ENCODE assay signal across 8 cellular contexts in the genomic region with DNA sequence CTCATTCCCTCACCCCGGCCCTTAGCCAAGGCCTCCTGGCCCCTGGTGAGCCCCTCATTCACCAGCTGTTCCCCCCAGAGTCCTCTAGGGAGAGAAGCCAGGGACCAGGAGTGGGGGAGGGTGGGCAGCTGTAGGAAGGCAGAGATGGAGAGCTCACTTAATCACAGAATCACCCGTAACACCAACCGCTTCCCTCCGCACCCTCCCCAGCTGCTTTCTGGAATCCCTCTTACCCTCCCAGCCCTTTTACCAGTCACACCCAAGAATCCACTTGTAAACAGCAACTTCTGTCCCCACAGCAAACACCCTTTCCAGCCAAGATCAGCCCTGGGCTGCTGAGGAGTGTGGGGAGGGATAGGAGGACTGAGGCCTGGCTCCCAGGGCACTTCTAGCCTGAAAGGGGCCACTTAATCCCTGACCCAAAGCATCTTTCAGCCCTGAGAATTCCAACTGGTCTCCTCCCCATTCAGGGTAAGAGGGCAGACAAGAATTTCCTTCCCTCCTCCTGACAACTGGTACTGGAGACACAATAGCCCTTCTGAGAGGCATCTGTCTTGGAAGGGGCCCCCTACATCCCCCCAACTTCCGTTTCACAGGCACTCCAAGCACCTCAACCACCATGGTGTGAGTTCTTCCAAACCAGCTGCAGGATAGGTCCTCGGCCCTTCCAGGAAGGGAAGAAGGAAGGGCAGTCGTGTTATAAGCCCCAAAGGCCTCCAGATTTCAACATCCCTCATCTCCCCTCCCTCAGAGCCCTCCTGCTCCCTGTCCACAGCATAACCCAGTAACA. TPM values are rescaled to one million over a fixed set of nuclear protein-coding genes. Genes with fewer than 3 reads are reported as not detected.
DNase-seq lines count a peak whose midpoint lies in the region; ATAC-seq and TF ChIP-seq lines count a peak whose summit lies in the region.
"Had no signal": no experiment of that assay in that cellular context is flagged by ENCODE, and none has a peak within 500 bp of the region (broad histone marks: within the 10 kb centered on the region; RNA-seq: fewer than 3 reads in every experiment).

No MANE protein-coding gene starts in this region.

- H3K18ac ChIP-seq in neuronal stem cell (ENCODE audit: low read length), result peak overlapping the region; percentile 100

- peak; percentile 66 to 69 for DNase-seq in SJSA1 (ENCODE audit: low read depth in 1 of 2, low spot score in 2 of 2)
- peak; percentile 67 for DNase-seq in fibroblast of villous mesenchyme (ENCODE audit: low read depth)
- DNase-seq in neuronal stem cell (ENCODE audit: low spot score), result peak; percentile 54
- DNase-seq in upper lobe of right lung, result no peak
- DNase-seq in NCI-H187 treated with DMSO at 0.1 percent for 48 hours (lab: John Stamatoyannopoulos, UW), result no peak
- DNase-seq: NCI-H1694 had no signal

- peak overlapping the region; percentile 88 for H4K8ac ChIP-seq in neuronal stem cell (ENCODE audit: low read depth, low read length)

- H2BK15ac ChIP-seq in neuronal stem cell (ENCODE audit: low read length), result peak overlapping the region; percentile 97

- peak overlapping the region; percentile 76 for H3K4ac ChIP-seq in neuronal stem cell (ENCODE audit: low read length)

- H3K4me3 ChIP-seq in SJSA1 (no peak overlapping the region), fibroblast of villous mesenchyme (ENCODE audit: low read depth, low read length) (no peak overlapping the region), neuronal stem cell (ENCODE audit: low read length in 2 of 2) (peak overlapping the region in 1 of 2 donors; percentile 35), upper lobe of right lung (no peak overlapping the region)

- H2BK5ac ChIP-seq in neuronal stem cell (ENCODE audit: low read length), result peak overlapping the region; percentile 91

- WGBS in neuronal stem cell (ENCODE audit: extremely low coverage in 2 of 2, insufficient read length in 2 of 2, insufficient replicate concordance in 1 of 2), 2 donors, result no CpG with 5 or more reads among the region's 7 CpGs

- H2AK5ac ChIP-seq in neuronal stem cell (ENCODE audit: low read depth, low read length), result peak overlapping the region; percentile 99

- H3K4me2 ChIP-seq in neuronal stem cell (ENCODE audit: insufficient read depth, low read length, poor library complexity, severe bottlenecking), result peak overlapping the region; percentile 53

- H3K9ac ChIP-seq in neuronal stem cell (ENCODE audit: low read depth, low read length, poor library complexity), result peak overlapping the region; percentile 64

- peaks cover 5% of the 10 kb centered on the region for H3K79me1 ChIP-seq in neuronal stem cell (ENCODE audit: low read depth, low read length)

- H2BK120ac ChIP-seq in neuronal stem cell (ENCODE audit: low read depth, low read length), result peak overlapping the region; percentile 83

- H3K23ac ChIP-seq in neuronal stem cell (ENCODE audit: low read depth, low read length, poor library complexity), result no peak overlapping the region

- peak overlapping the region; percentile 64 for H2BK12ac ChIP-seq in neuronal stem cell (ENCODE audit: low read length)

- peaks cover 63% of the 10 kb centered on the region for H3K4me1 ChIP-seq in SJSA1 (replicated peaks)
- H3K4me1 ChIP-seq in neuronal stem cell (ENCODE audit: control insufficient read depth in 2 of 2, insufficient read depth in 1 of 2, low read depth in 1 of 2, low read length in 2 of 2), result peaks cover 35 to 36% of the 10 kb centered on the region in 2 donors
- H3K4me1 ChIP-seq in upper lobe of right lung, result peaks cover 23% of the 10 kb centered on the region

- ATAC-seq in upper lobe of right lung (peak; percentile 90), GM19035 (IDR thresholded peaks at IDR 0.05; ENCODE audit: unreplicated experiment) (no peak), HG03045 (IDR thresholded peaks at IDR 0.05; ENCODE audit: unreplicated experiment) (no peak)

- H3K9me3 ChIP-seq in SJSA1 (replicated peaks) (no peaks in the 10 kb centered on the region), neuronal stem cell (replicated peaks in 1 of 2; ENCODE audit: control insufficient read depth in 2 of 2, insufficient read depth in 1 of 2, low read depth in 1 of 2, low read length in 2 of 2) (no peaks in the 10 kb centered on the region), upper lobe of right lung (no peaks in the 10 kb centered on the region)

- H2AFZ ChIP-seq in neuronal stem cell (ENCODE audit: low read length), result peak overlapping the region; percentile 76

- no peaks in the 10 kb centered on the region for H3K27me3 ChIP-seq in SJSA1 (replicated peaks)
- no peaks in the 10 kb centered on the region for H3K27me3 ChIP-seq in neuronal stem cell (ENCODE audit: control insufficient read depth in 3 of 3, insufficient read depth in 3 of 3, low read depth in 1 of 3, low read length in 3 of 3)
- no peaks in the 10 kb centered on the region for H3K27me3 ChIP-seq in upper lobe of right lung

- H3K27ac ChIP-seq in SJSA1 (peak overlapping the region; percentile 88), neuronal stem cell (replicated peaks; ENCODE audit: low read length) (peak overlapping the region; percentile 96), upper lobe of right lung (peak overlapping the region; percentile 81)

- peak overlapping the region; percentile 60 for H4K91ac ChIP-seq in neuronal stem cell (ENCODE audit: low read depth, low read length, poor library complexity)

- H3K14ac ChIP-seq in neuronal stem cell (ENCODE audit: low read length), result peak overlapping the region; percentile 59

- intact Hi-C loops in upper lobe of right lung (cut with DNase I), result no loop called here

- H3K36me3 ChIP-seq in SJSA1, result peaks cover 74% of the 10 kb centered on the region
- H3K36me3 ChIP-seq in neuronal stem cell (replicated peaks in 1 of 2; ENCODE audit: control insufficient read depth in 2 of 2, insufficient read depth in 2 of 2, low read length in 2 of 2), result peaks cover 4 to 33% of the 10 kb centered on the region in 2 donors
- H3K36me3 ChIP-seq in upper lobe of right lung, result peaks cover 14% of the 10 kb centered on the region

- TF ChIP-seq CTCF in fibroblast of villous mesenchyme (IDR thresholded peaks at IDR 0.05; ENCODE audit: insufficient read depth, low read depth, low read length) (no peak), upper lobe of right lung (IDR thresholded peaks at IDR 0.05) (no peak)

RNA-seq across cellular contexts. Expression of gene NCKAP5L, which starts 18.6 kb away (rescaled TPM):
- total RNA-seq in SJSA1 (2014; rRNA removed; shearing (Covaris generic)), result 35.7 and 43.5 TPM in 2 replicates
- total RNA-seq in fibroblast of villous mesenchyme (30.9 and 34.1 TPM in 2 replicates), upper lobe of right lung (23.2 TPM)
- polyA plus RNA-seq in neuronal stem cell (2013, experiment 1 of 2), result 12.5 TPM
- 13.0 TPM for polyA plus RNA-seq in neuronal stem cell (2013, experiment 2 of 2)

RNA-seq across cellular contexts. Expression of gene BCDIN3D, which starts 33.3 kb away (rescaled TPM):
- 0.60 and 4.3 TPM in 2 replicates for total RNA-seq in SJSA1 (2014; rRNA removed; shearing (Covaris generic))
- total RNA-seq in fibroblast of villous mesenchyme, result 2.9 and 3.5 TPM in 2 replicates
- 5.6 TPM for polyA plus RNA-seq in neuronal stem cell (2013, experiment 1 of 2)
- polyA plus RNA-seq in neuronal stem cell (2013, experiment 2 of 2), result 6.0 TPM
- total RNA-seq in upper lobe of right lung, result 4.9 TPM

Comparison
In these comparisons a context has a peak if more than half of its experiments do, and no peak if none do; other contexts are left out.
1. DNase-seq: peak in SJSA1 (2 of 2), fibroblast of villous mesenchyme (single experiment) and neuronal stem cell (single experiment); none in upper lobe of right lung (single experiment) and NCI-H187 treated with DMSO at 0.1 percent for 48 hours (single experiment).
2. Peak in every context shown above with its lines, with median percentiles within 50 percentile points of each other: H3K27ac ChIP-seq.